Comparison of ENCODE assay signal across 8 cellular contexts in genomic region chr4:89657931-89658700, GRCh38.
DNase-seq lines count a peak whose midpoint lies in the region; ATAC-seq, FAIRE-seq and TF ChIP-seq lines count a peak whose summit lies in the region.

No MANE protein-coding gene starts in this region.

- H4K8ac ChIP-seq in neuronal stem cell (ENCODE audit: low read depth, low read length) = no peak overlapping the region

- no peaks in the 10 kb centered on the region for H3K36me3 ChIP-seq in GM06990 (ENCODE audit: control insufficient read depth, insufficient read depth, low read length)
- no peaks in the 10 kb centered on the region for H3K36me3 ChIP-seq in brain microvascular endothelial cell (replicated peaks)
- no peaks in the 10 kb centered on the region for H3K36me3 ChIP-seq in neuronal stem cell (replicated peaks in 1 of 2; ENCODE audit: control insufficient read depth in 2 of 2, insufficient read depth in 2 of 2, low read length in 2 of 2)
- H3K36me3 ChIP-seq in small intestine (ENCODE audit: control insufficient read depth in 2 of 2, insufficient read depth in 2 of 2, low read length in 2 of 2) = no peaks in the 10 kb centered on the region

- H3K9me3 ChIP-seq in neuronal stem cell (replicated peaks in 1 of 2; ENCODE audit: control insufficient read depth in 2 of 2, insufficient read depth in 1 of 2, low read depth in 1 of 2, low read length in 2 of 2) (no peaks in the 10 kb centered on the region), small intestine (ENCODE audit: control insufficient read depth, low read depth) (no peaks in the 10 kb centered on the region)

- no peak overlapping the region for H2BK12ac ChIP-seq in neuronal stem cell (ENCODE audit: low read length)

- no peaks in the 10 kb centered on the region for H3K79me1 ChIP-seq in neuronal stem cell (ENCODE audit: low read depth, low read length)

- peaks cover 5 to 9% of the 10 kb centered on the region in 2 donors for H3K4me1 ChIP-seq in neuronal stem cell (ENCODE audit: control insufficient read depth in 2 of 2, insufficient read depth in 1 of 2, low read depth in 1 of 2, low read length in 2 of 2)
- no peaks in the 10 kb centered on the region for H3K4me1 ChIP-seq in small intestine (ENCODE audit: control insufficient read depth in 2 of 2, insufficient read depth in 1 of 2, low read depth in 1 of 2, low read length in 1 of 2)

- H2AK5ac ChIP-seq in neuronal stem cell (ENCODE audit: low read depth, low read length) = no peak overlapping the region

- no peak overlapping the region for H3K4me2 ChIP-seq in neuronal stem cell (ENCODE audit: insufficient read depth, low read length, poor library complexity, severe bottlenecking)

- no CpG with 5 or more reads among the region's 3 CpGs for WGBS in neuronal stem cell (ENCODE audit: extremely low coverage in 2 of 2, insufficient read length in 2 of 2, insufficient replicate concordance in 1 of 2), 2 donors
- WGBS in small intestine, 3 donors = 40 to 53% (median 42%) methylated on average over 3 of the region's 3 CpGs

- in situ Hi-C loops in brain microvascular endothelial cell (cut with HindIII; ENCODE audit: low pct_ligation_motif_present, low sequenced_read_pairs) = no loop called here

- H3K27me3 ChIP-seq in GM06990 (replicated peaks; ENCODE audit: control insufficient read depth, insufficient read depth, low read length) (no peaks in the 10 kb centered on the region), brain microvascular endothelial cell (replicated peaks) (no peaks in the 10 kb centered on the region), neuronal stem cell (ENCODE audit: control insufficient read depth in 3 of 3, insufficient read depth in 3 of 3, low read depth in 1 of 3, low read length in 3 of 3) (no peaks in the 10 kb centered on the region), small intestine (ENCODE audit: control insufficient read depth in 2 of 2, insufficient read depth in 2 of 2, low read length in 2 of 2) (no peaks in the 10 kb centered on the region)

- H3K4me3 ChIP-seq in GM06990 (replicated peaks; ENCODE audit: low read depth, low read length) (no peak overlapping the region), brain microvascular endothelial cell (ENCODE audit: low read depth, low read length) (no peak overlapping the region), neuronal stem cell (ENCODE audit: low read length in 2 of 2) (no peak overlapping the region), small intestine (ENCODE audit: low read depth in 1 of 2, low read length in 2 of 2) (no peak overlapping the region)

- H2BK15ac ChIP-seq in neuronal stem cell (ENCODE audit: low read length) = no peak overlapping the region

- FAIRE-seq in HTR-8/SVneo (lab: Jason Lieb, UNC) (no peak), small intestine (lab: Jason Lieb, UNC) (no peak)

- H3K27ac ChIP-seq in brain microvascular endothelial cell (no peak overlapping the region), neuronal stem cell (replicated peaks; ENCODE audit: low read length) (no peak overlapping the region), small intestine (ENCODE audit: low read depth in 1 of 2, low read length in 1 of 2) (no peak overlapping the region)

- peak overlapping the region; percentile 0 for H2AFZ ChIP-seq in neuronal stem cell (ENCODE audit: low read length)

- H3K18ac ChIP-seq in neuronal stem cell (ENCODE audit: low read length) = no peak overlapping the region

- TF ChIP-seq CTCF in GM06990 (IDR thresholded peaks at IDR 0.05; ENCODE audit: insufficient read depth, low read length, poor library complexity, severe bottlenecking) (peak; percentile 44), brain microvascular endothelial cell (IDR thresholded peaks at IDR 0.05; ENCODE audit: low read depth, low read length, missing control alignments) (peak; percentile 48)

- no peak overlapping the region for H3K14ac ChIP-seq in neuronal stem cell (ENCODE audit: low read length)

- no peak overlapping the region for H2BK5ac ChIP-seq in neuronal stem cell (ENCODE audit: low read length)

- H3K4ac ChIP-seq in neuronal stem cell (ENCODE audit: low read length) = no peak overlapping the region

- peak; percentile 29 for DNase-seq in GM06990 (ENCODE audit: extremely low read depth, insufficient read length)
- peak; percentile 1 for DNase-seq in HTR-8/SVneo (ENCODE audit: insufficient read length, low spot score)
- DNase-seq in brain microvascular endothelial cell = peak; percentile 9
- no peak for DNase-seq in neuronal stem cell (ENCODE audit: low spot score)
- DNase-seq in NCI-H510A treated with DMSO at 0.1 percent for 48 hours (lab: John Stamatoyannopoulos, UW) = no peak
- no peak for DNase-seq in small intestine
- no peak for DNase-seq in NOMO-1 treated with dmso at 0.1 percent for 144 hours (lab: John Stamatoyannopoulos, UW; ENCODE audit: unreplicated experiment)

- no peak overlapping the region for H3K9ac ChIP-seq in neuronal stem cell (ENCODE audit: low read depth, low read length, poor library complexity)

- no peak overlapping the region for H3K23ac ChIP-seq in neuronal stem cell (ENCODE audit: low read depth, low read length, poor library complexity)

- H2BK120ac ChIP-seq in neuronal stem cell (ENCODE audit: low read depth, low read length) = no peak overlapping the region

- ATAC-seq in GM21515 (IDR thresholded peaks at IDR 0.05; ENCODE audit: unreplicated experiment) = peak; percentile 76

- H4K91ac ChIP-seq in neuronal stem cell (ENCODE audit: low read depth, low read length, poor library complexity) = no peak overlapping the region

Comparison
In these comparisons a context has a peak if more than half of its experiments do, and no peak if none do; other contexts are left out.
1. DNase-seq: peak in GM06990 (single experiment), HTR-8/SVneo (single experiment) and brain microvascular endothelial cell (single experiment); none in neuronal stem cell (single experiment), NCI-H510A treated with DMSO at 0.1 percent for 48 hours (single experiment), small intestine (single experiment) and NOMO-1 treated with dmso at 0.1 percent for 144 hours (single experiment).